33 cellular contexts compared by ENCODE assay signal in genomic region chr19:50425581-50425980, GRCh38. TPM values are rescaled to one million over a fixed set of nuclear protein-coding genes. Genes with fewer than 3 reads are reported as not detected.
"Had no signal": no experiment of that assay in that cellular context is flagged by ENCODE, and none has a peak within 500 bp of the region (broad histone marks: within the 10 kb centered on the region; RNA-seq: fewer than 3 reads in every experiment).

No MANE protein-coding gene starts in this region.

- H3K36me3 Mint-ChIP-seq: activated naive CD4-positive, alpha-beta T cell treated with anti-CD3 and anti-CD28 coated beads, Interleukin-2, amount 10 ng/mL, durations not matched to agents 7 days and 5 days; activated naive CD4-positive, alpha-beta T cell treated with anti-CD3 and anti-CD28 coated beads, Interleukin-2, amount 50 U/mL, for 24 hours; activated naive CD8-positive, alpha-beta T cell treated with anti-CD3 and anti-CD28 coated beads, Interleukin-2, amount 10 ng/mL, durations not matched to agents 7 days and 5 days; brain; T-cell had no signal

- H3K4me3 ChIP-seq: ascending aorta, cardiac muscle cell had no signal

- H3K27ac Mint-ChIP-seq: activated CD4-positive, alpha-beta memory T cell treated with anti-CD3 and anti-CD28 coated beads for 36 hours; activated CD4-positive, alpha-beta T cell treated with anti-CD3 and anti-CD28 coated beads, Interleukin-2, amount 10 ng/mL, durations not matched to agents 24 days and 14 days; activated CD8-positive, alpha-beta T cell treated with anti-CD3 and anti-CD28 coated beads for 36 hours; activated naive CD4-positive, alpha-beta T cell treated with anti-CD3 and anti-CD28 coated beads, Interleukin-2, amount 10 ng/mL, durations not matched to agents 7 days and 5 days; activated naive CD4-positive, alpha-beta T cell treated with anti-CD3 and anti-CD28 coated beads, Interleukin-2, amount 50 U/mL, for 24 hours; activated naive CD8-positive, alpha-beta T cell; activated naive CD8-positive, alpha-beta T cell treated with anti-CD3 and anti-CD28 coated beads, Interleukin-2, amount 10 ng/mL, durations not matched to agents 7 days and 5 days; activated naive CD8-positive, alpha-beta T cell treated with anti-CD3 and anti-CD28 coated beads, Interleukin-2, amount 50 U/mL, for 24 hours; activated T-cell treated with anti-CD3 and anti-CD28 coated beads, Interleukin-2, amount 50 U/mL, for 24 hours; activated T-helper 2 cell treated with anti-CD3 and anti-CD28 coated beads, Interferon-gamma antibody, Interleukin-2, Interleukin-4, amounts not matched to agents 10 μg/mL and 5 μg/mL and 100 μg/mL, durations not matched to agents 14 hours and 24 hours and 36 hours; brain; T-cell; T-helper 17 cell had no signal

- H3K4me3 Mint-ChIP-seq: activated B cell treated with CpG ODN at 0.5 μM for 24 hours; activated CD4-positive, alpha-beta memory T cell treated with anti-CD3 and anti-CD28 coated beads for 36 hours; activated CD4-positive, alpha-beta T cell treated with anti-CD3 and anti-CD28 coated beads, Interleukin-2, amount 10 ng/mL, durations not matched to agents 24 days and 14 days; activated CD8-positive, alpha-beta T cell treated with anti-CD3 and anti-CD28 coated beads for 36 hours; activated naive CD4-positive, alpha-beta T cell treated with anti-CD3 and anti-CD28 coated beads, Interleukin-2, amount 10 ng/mL, durations not matched to agents 7 days and 5 days; activated naive CD4-positive, alpha-beta T cell treated with anti-CD3 and anti-CD28 coated beads, Interleukin-2, amount 50 U/mL, for 24 hours; activated naive CD8-positive, alpha-beta T cell; activated naive CD8-positive, alpha-beta T cell treated with anti-CD3 and anti-CD28 coated beads, Interleukin-2, amount 10 ng/mL, durations not matched to agents 7 days and 5 days; activated naive CD8-positive, alpha-beta T cell treated with anti-CD3 and anti-CD28 coated beads, Interleukin-2, amount 50 U/mL, for 24 hours; activated T-cell treated with anti-CD3 and anti-CD28 coated beads, Interleukin-2, amount 50 U/mL, for 24 hours; brain; central memory CD8-positive, alpha-beta T cell; T-cell; T-helper 17 cell had no signal

- H3K4me1 ChIP-seq: ascending aorta had no signal

- H3K27me3 Mint-ChIP-seq: activated B cell treated with CpG ODN at 0.5 μM for 24 hours had no signal

- ATAC-seq: activated CD8-positive, alpha-beta T cell treated with anti-CD3 and anti-CD28 coated beads for 36 hours; activated naive CD8-positive, alpha-beta T cell treated with anti-CD3 and anti-CD28 coated beads, Interleukin-2, amount 50 U/mL, for 24 hours; T-cell; T-helper 17 cell had no signal

- DNase-seq: activated B cell treated with CpG ODN at 0.5 μM for 24 hours; activated CD4-positive, alpha-beta memory T cell treated with anti-CD3 and anti-CD28 coated beads for 36 hours; activated CD4-positive, alpha-beta T cell treated with anti-CD3 and anti-CD28 coated beads for 4 hours; activated CD4-positive, alpha-beta T cell treated with anti-CD3 and anti-CD28 coated beads, Interleukin-2, amount 10 ng/mL, durations not matched to agents 24 days and 14 days; activated CD4-positive, alpha-beta T cell treated with anti-CD3 and anti-CD28 coated beads, Interleukin-2, amount 50 U/mL, for 1 hour; activated CD4-positive, alpha-beta T cell treated with anti-CD3 and anti-CD28 coated beads, Interleukin-2, amount 50 U/mL, for 4 hours; activated CD4-positive, CD25-positive, alpha-beta regulatory T cell treated with anti-CD3 and anti-CD28 coated beads, Interleukin-2, amount 50 U/mL, for 72 hours; activated CD8-positive, alpha-beta memory T cell treated with anti-CD3 and anti-CD28 coated beads, Interleukin-2, amount 50 U/mL, for 4 hours; activated CD8-positive, alpha-beta T cell treated with anti-CD3 and anti-CD28 coated beads for 36 hours; activated effector memory CD4-positive, alpha-beta T cell treated with Interleukin-2 at 50 U/mL for 16 hours; activated gamma-delta T cell; activated naive CD4-positive, alpha-beta T cell treated with anti-CD3 and anti-CD28 coated beads, Interleukin-2, amount 10 ng/mL, durations not matched to agents 7 days and 5 days; activated naive CD4-positive, alpha-beta T cell treated with Interleukin-2 at 50 U/mL for 16 hours; activated naive CD8-positive, alpha-beta T cell treated with anti-CD3 and anti-CD28 coated beads, Interleukin-2, amount 10 ng/mL, durations not matched to agents 7 days and 5 days; activated naive CD8-positive, alpha-beta T cell treated with anti-CD3 and anti-CD28 coated beads, Interleukin-2, amount 50 U/mL, for 24 hours; activated T-cell treated with anti-CD3 and anti-CD28 coated beads, Interleukin-2, amount 50 U/mL, for 24 hours; activated T-cell treated with anti-CD3 and anti-CD28 coated beads, Interleukin-2, amount 50 U/mL, for 48 hours; amygdala; anterior cingulate cortex; caudate nucleus; cerebellar nuclear complex; T-cell; T-helper 17 cell; T-helper 9 cell had no signal

- H3K27ac ChIP-seq: ascending aorta, cardiac muscle cell, VCaP had no signal

- H3K9me3 Mint-ChIP-seq: activated B cell treated with CpG ODN at 0.5 μM for 24 hours; activated CD4-positive, alpha-beta memory T cell treated with anti-CD3 and anti-CD28 coated beads for 36 hours; activated CD4-positive, alpha-beta T cell treated with anti-CD3 and anti-CD28 coated beads, Interleukin-2, amount 10 ng/mL, durations not matched to agents 24 days and 14 days; activated naive CD4-positive, alpha-beta T cell treated with anti-CD3 and anti-CD28 coated beads, Interleukin-2, amount 10 ng/mL, durations not matched to agents 7 days and 5 days; activated naive CD4-positive, alpha-beta T cell treated with anti-CD3 and anti-CD28 coated beads, Interleukin-2, amount 50 U/mL, for 24 hours; activated naive CD8-positive, alpha-beta T cell treated with anti-CD3 and anti-CD28 coated beads, Interleukin-2, amount 10 ng/mL, durations not matched to agents 7 days and 5 days; activated naive CD8-positive, alpha-beta T cell treated with anti-CD3 and anti-CD28 coated beads, Interleukin-2, amount 50 U/mL, for 24 hours; activated T-cell treated with anti-CD3 and anti-CD28 coated beads, Interleukin-2, amount 50 U/mL, for 24 hours; activated T-helper 2 cell treated with anti-CD3 and anti-CD28 coated beads, Interferon-gamma antibody, Interleukin-2, Interleukin-4, amounts not matched to agents 10 μg/mL and 5 μg/mL and 100 μg/mL, durations not matched to agents 14 hours and 24 hours and 36 hours; central memory CD8-positive, alpha-beta T cell; T-cell had no signal

- H3K36me3 ChIP-seq: ascending aorta, cardiac muscle cell had no signal

- H3K4me1 Mint-ChIP-seq: central memory CD8-positive, alpha-beta T cell had no signal

- H3K27me3 ChIP-seq: ascending aorta, cardiac muscle cell had no signal

- H3K9me3 ChIP-seq: ascending aorta had no signal

RNA-seq across cellular contexts. Expression of gene SPIB, which starts 6.8 kb away (rescaled TPM):
- total RNA-seq: ascending aorta, bronchial epithelial cell had no signal

RNA-seq across cellular contexts. Expression of gene MYBPC2, which starts 7.1 kb away (rescaled TPM):
- total RNA-seq: ascending aorta, bronchial epithelial cell had no signal
